ENCODE assay signal across 18 cellular contexts in the genomic region with DNA sequence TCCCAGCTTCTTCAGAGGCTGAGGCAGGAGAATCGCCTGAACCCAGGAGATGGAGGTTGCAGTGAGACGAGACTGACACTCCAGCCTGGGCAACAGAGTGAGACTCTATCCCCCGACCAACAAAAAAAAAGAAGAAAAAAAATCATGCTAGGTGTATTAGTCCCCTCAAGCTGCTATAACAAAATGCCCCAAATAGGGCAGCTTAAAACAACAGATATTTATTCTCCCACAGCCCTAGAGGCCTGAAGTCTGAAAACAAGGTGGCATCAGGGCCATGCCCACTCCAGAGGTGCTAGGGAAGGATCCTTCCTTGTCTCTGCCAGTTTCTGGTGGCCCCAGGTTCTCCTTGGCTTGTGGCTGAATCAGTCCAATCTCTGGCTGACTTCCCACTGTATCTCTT. TPM values are rescaled to one million over a fixed set of nuclear protein-coding genes. Genes with fewer than 3 reads are reported as not detected.
"Had no signal": no experiment of that assay in that cellular context is flagged by ENCODE, and none has a peak within 500 bp of the region (broad histone marks: within the 10 kb centered on the region; RNA-seq: fewer than 3 reads in every experiment).

No MANE protein-coding gene starts in this region.

- H3K27ac Mint-ChIP-seq: natural killer cell treated with Interleukin-12 subunit alpha and Interleukin-12 subunit beta and Interleukin-15 and Interleukin-18, amount 100 ng/mL, for 72 hours had no signal

- H3K4me1 Mint-ChIP-seq: neural progenitor cell had no signal

- H3K27ac ChIP-seq: neural progenitor cell, right atrium auricular region, tibial artery, upper lobe of right lung, vagina had no signal

- ATAC-seq: effector memory CD8-positive, alpha-beta T cell; heart left ventricle; left colon; left ventricle myocardium superior; natural killer cell treated with Interleukin-12 subunit alpha and Interleukin-12 subunit beta and Interleukin-15 and Interleukin-18, amount 100 ng/mL, for 72 hours; upper lobe of right lung had no signal

- H3K9me3 Mint-ChIP-seq: effector memory CD8-positive, alpha-beta T cell; natural killer cell treated with Interleukin-12 subunit alpha and Interleukin-12 subunit beta and Interleukin-15 and Interleukin-18, amount 100 ng/mL, for 72 hours; neural progenitor cell had no signal

- H3K4me1 ChIP-seq: neural progenitor cell, right atrium auricular region, tibial artery, upper lobe of right lung, vagina had no signal

- H3K36me3 Mint-ChIP-seq: natural killer cell treated with Interleukin-12 subunit alpha and Interleukin-12 subunit beta and Interleukin-15 and Interleukin-18, amount 100 ng/mL, for 72 hours had no signal

- H3K27me3 ChIP-seq: heart left ventricle, neural progenitor cell, right atrium auricular region, tibial artery, upper lobe of right lung, vagina had no signal

- DNase-seq: effector memory CD8-positive, alpha-beta T cell; foreskin melanocyte; heart left ventricle; hippocampal formation; left colon; left ventricle myocardium superior; midbrain; occipital lobe; stimulated activated CD4-positive, alpha-beta T cell treated with anti-CD3 and anti-CD28 coated beads, Interleukin-2, amount 100 ng/mL, for 48 hours; stimulated activated naive CD4-positive, alpha-beta T cell treated with Interleukin-2 at 50 U/mL for 16 hours; tibial artery; upper lobe of right lung had no signal

- H3K9me3 ChIP-seq: heart left ventricle, right atrium auricular region, tibial artery, upper lobe of right lung, vagina had no signal

- H3K4me3 ChIP-seq: heart left ventricle, lung, neural progenitor cell, right atrium auricular region, smooth muscle cell, tibial artery, upper lobe of right lung, vagina had no signal

- H3K4me3 Mint-ChIP-seq: effector memory CD8-positive, alpha-beta T cell; natural killer cell treated with Interleukin-12 subunit alpha and Interleukin-12 subunit beta and Interleukin-15 and Interleukin-18, amount 100 ng/mL, for 72 hours had no signal

RNA-seq across cellular contexts. Expression of a gene that starts 8.6 kb away (rescaled TPM):
- total RNA-seq: natural killer cell treated with Interleukin-12 subunit alpha and Interleukin-12 subunit beta and Interleukin-15 and Interleukin-18, amount 100 ng/mL, for 72 hours had no signal
